Comparison of ENCODE assay signal across 8 cellular contexts in the genomic region with DNA sequence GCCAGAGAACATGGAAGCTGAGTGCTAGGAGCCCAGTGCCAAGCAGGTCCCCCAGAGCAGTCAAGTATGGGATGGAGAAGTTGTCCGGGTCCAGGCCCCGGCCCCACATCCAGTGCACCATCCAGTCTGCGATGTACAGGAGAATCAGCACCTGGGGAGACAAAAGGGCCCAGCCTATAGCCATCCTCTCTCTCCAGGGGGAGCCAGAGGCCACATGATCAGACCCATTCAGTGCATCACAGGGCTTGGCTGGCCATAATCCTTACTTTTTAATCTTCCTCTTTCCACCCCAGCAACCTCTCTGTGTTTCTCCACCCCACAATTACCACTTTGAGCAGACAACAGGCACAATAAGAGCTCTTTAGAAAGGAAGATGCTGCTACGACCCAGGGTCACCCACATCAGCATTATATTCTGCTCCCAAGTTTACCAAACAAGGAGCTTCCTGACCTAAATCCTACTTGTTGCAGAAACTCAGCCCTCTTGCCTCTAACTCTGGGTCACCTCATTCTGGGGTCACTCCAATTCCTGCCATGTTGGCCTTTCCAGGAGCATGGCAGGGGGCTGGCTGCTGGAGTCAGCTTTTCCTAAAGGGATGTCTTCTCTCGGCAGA. TPM values are rescaled to one million over a fixed set of nuclear protein-coding genes. Genes with fewer than 3 reads are reported as not detected.
DNase-seq lines count a peak whose midpoint lies in the region; ATAC-seq, FAIRE-seq and TF ChIP-seq lines count a peak whose summit lies in the region.

No MANE protein-coding gene starts in this region.

- no peaks in the 10 kb centered on the region for H3K27me3 ChIP-seq in astrocyte (ENCODE audit: insufficient read depth, low read length)

- no peak overlapping the region for H3K4me3 Mint-ChIP-seq in astrocyte (ENCODE audit: unreplicated experiment)

- ATAC-seq in GM19025 (IDR thresholded peaks at IDR 0.05; ENCODE audit: low read depth, unreplicated experiment) (peak; percentile 74), HG03520 (IDR thresholded peaks at IDR 0.05; ENCODE audit: unreplicated experiment) (no peak)

- DNase-seq in AG20443 (ENCODE audit: low spot score): peak; percentile 86
- DNase-seq in M059J (ENCODE audit: low read depth): peak; percentile 67
- DNase-seq in SKM-1 (lab: John Stamatoyannopoulos, UW; ENCODE audit: unreplicated experiment): peak; percentile 81
- no peak for DNase-seq in astrocyte (ENCODE audit: low read depth)
- peak; percentile 71 to 80 for DNase-seq in hippocampal formation (lab: John Stamatoyannopoulos, UW)
- peak in 2 of 3 donors; percentile 42 to 54 for DNase-seq in stimulated activated CD4-positive, alpha-beta T cell treated with anti-CD3 and anti-CD28 coated beads, Interleukin-12 subunit alpha, Interleukin-12 subunit beta, amount 100 ng/mL, for 48 hours (ENCODE audit: low read depth in 2 of 3, low spot score in 1 of 3)

- no peaks in the 10 kb centered on the region for H3K4me1 Mint-ChIP-seq in astrocyte (ENCODE audit: low read depth, unreplicated experiment)

- no peaks in the 10 kb centered on the region for H3K27me3 Mint-ChIP-seq in astrocyte (ENCODE audit: low read depth, unreplicated experiment)

- H3K36me3 ChIP-seq in astrocyte (ENCODE audit: insufficient read depth, low read length): peaks cover 7% of the 10 kb centered on the region

- no peak overlapping the region for H3K9ac ChIP-seq in astrocyte (ENCODE audit: low read length)

- no peak overlapping the region for H2AFZ ChIP-seq in astrocyte (ENCODE audit: low read depth, low read length)

- no peak overlapping the region for H3K4me3 ChIP-seq in astrocyte (ENCODE audit: insufficient read depth, low read depth, low read length)

- no peak overlapping the region for H3K27ac ChIP-seq in astrocyte (ENCODE audit: low read depth, low read length)

- no peak overlapping the region for H3K4me2 ChIP-seq in astrocyte (ENCODE audit: low read length)

- no peaks in the 10 kb centered on the region for H3K79me2 ChIP-seq in astrocyte (ENCODE audit: insufficient read depth, low read length)

- no peaks in the 10 kb centered on the region for H3K9me3 ChIP-seq in astrocyte (ENCODE audit: insufficient read depth, low read depth, low read length)

- H4K20me1 ChIP-seq in astrocyte (ENCODE audit: insufficient read depth, low read length): no peaks in the 10 kb centered on the region

- no peak overlapping the region for H3K27ac Mint-ChIP-seq in astrocyte (ENCODE audit: unreplicated experiment)

- H3K4me1 ChIP-seq in astrocyte (ENCODE audit: insufficient read depth, low read length): no peaks in the 10 kb centered on the region

- H3K9me3 Mint-ChIP-seq in astrocyte (ENCODE audit: unreplicated experiment): no peaks in the 10 kb centered on the region

- peaks cover 14% of the 10 kb centered on the region for H3K36me3 Mint-ChIP-seq in astrocyte (ENCODE audit: low read depth, unreplicated experiment)

- FAIRE-seq in astrocyte (lab: Jason Lieb, UNC): no peak

- peak; percentile 84 for TF ChIP-seq CTCF in astrocyte (IDR thresholded peaks at IDR 0.05; ENCODE audit: insufficient read depth, low read depth, low read length)

RNA-seq across cellular contexts. Expression of gene RAB29, which starts 16.4 kb away (rescaled TPM):
- total RNA-seq in M059J (2014; rRNA removed; shearing (Covaris generic)): 19.5 and 33.8 TPM in 2 replicates
- 11.0 and 13.3 TPM in 2 replicates for total RNA-seq in astrocyte

RNA-seq across cellular contexts. Expression of gene SLC41A1, which starts 21.3 kb away (rescaled TPM):
- total RNA-seq in M059J (2014; rRNA removed; shearing (Covaris generic)): 20.0 and 24.4 TPM in 2 replicates
- total RNA-seq in astrocyte: 22.4 and 23.3 TPM in 2 replicates

RNA-seq across cellular contexts. Expression of gene NUCKS1, which starts 41.7 kb away (rescaled TPM):
- 193 and 268 TPM in 2 replicates for total RNA-seq in M059J (2014; rRNA removed; shearing (Covaris generic))
- total RNA-seq in astrocyte: 156 and 169 TPM in 2 replicates

RNA-seq across cellular contexts. Expression of gene PM20D1, which starts 58.3 kb away (rescaled TPM):
- not detected in 2 replicates for total RNA-seq in M059J (2014; rRNA removed; shearing (Covaris generic))
- not detected in 2 replicates for total RNA-seq in astrocyte
